In genomic region chr13:32205426-32206096, GRCh38 we compare ENCODE assay signal across 15 cellular contexts.
DNase-seq lines count a peak whose midpoint lies in the region; ATAC-seq and TF ChIP-seq lines count a peak whose summit lies in the region.
"Had no signal": no experiment of that assay in that cellular context is flagged by ENCODE, and none has a peak within 500 bp of the region (broad histone marks: within the 10 kb centered on the region; RNA-seq: fewer than 3 reads in every experiment).

No MANE protein-coding gene starts in this region.

- DNase-seq in AG04450 (ENCODE audit: low read depth, low spot score) = peak; percentile 42
- peak; percentile 10 for DNase-seq in NB4 (ENCODE audit: low read depth)
- no peak for DNase-seq in right cardiac atrium
- DNase-seq in glutamatergic neuron = no peak
- no peak for DNase-seq in chondrocyte (ENCODE audit: low spot score)
- DNase-seq in activated CD8-positive, alpha-beta memory T cell treated with anti-CD3 and anti-CD28 coated beads for 24 hours = no peak
- no peak for DNase-seq in kidney glomerular epithelial cell (lab: John Stamatoyannopoulos, UW)
- DNase-seq: activated CD4-positive, alpha-beta T cell treated with anti-CD3 and anti-CD28 coated beads, Interleukin-2, amount 10 ng/mL, durations not matched to agents 7 days and 5 days; dermis blood vessel endothelial cell; midbrain; Peyer's patch; stimulated activated CD4-positive, alpha-beta T cell treated with anti-CD3 and anti-CD28 coated beads, Interleukin-12 subunit alpha, Interleukin-12 subunit beta, amount 100 ng/mL, for 4 hours; substantia nigra; T-helper 1 cell had no signal

- ATAC-seq in SK-N-SH treated with all-trans-retinoic acid at 6 μM for 48 hours (no peak), right cardiac atrium (peak; percentile 49 to 72)

- H3K27ac Mint-ChIP-seq in glutamatergic neuron (ENCODE audit: unreplicated experiment) (no peak overlapping the region), chondrocyte (ENCODE audit: unreplicated experiment) (no peak overlapping the region)
- H3K27ac Mint-ChIP-seq: activated CD4-positive, alpha-beta T cell treated with anti-CD3 and anti-CD28 coated beads, Interleukin-2, amount 10 ng/mL, durations not matched to agents 7 days and 5 days had no signal

- H3K9me3 ChIP-seq in AG04450 (ENCODE audit: control insufficient read depth, insufficient read depth, low read length) = no peaks in the 10 kb centered on the region
- no peaks in the 10 kb centered on the region for H3K9me3 ChIP-seq in right cardiac atrium (ENCODE audit: control insufficient read depth, low read length)
- H3K9me3 ChIP-seq: Peyer's patch had no signal

- H3K4me1 ChIP-seq in right cardiac atrium (ENCODE audit: control insufficient read depth, insufficient read depth, low read length) = no peaks in the 10 kb centered on the region

- CTCF ChIA-PET in AG04450 (lab: Charles Lee) = interaction anchor here (0.5 kb wide), 1 partner anchor 172 kb away, joined by 3 read pairs; no protein-coding TSS in a partner anchor

- no peak overlapping the region for H3K4me3 ChIP-seq in AG04450 (ENCODE audit: low read depth, low read length)
- H3K4me3 ChIP-seq in NB4 (ENCODE audit: low read depth, low read length) = no peak overlapping the region
- H3K4me3 ChIP-seq in right cardiac atrium (ENCODE audit: low read length) = no peak overlapping the region
- H3K4me3 ChIP-seq: Peyer's patch had no signal

- no peak for TF ChIP-seq CTCF in AG04450 (IDR thresholded peaks at IDR 0.05; ENCODE audit: low read depth, low read length)
- no peak for TF ChIP-seq CTCF in NB4 (IDR thresholded peaks at IDR 0.05; ENCODE audit: low read depth, low read length)
- no peak for TF ChIP-seq CTCF in glutamatergic neuron (IDR thresholded peaks at IDR 0.05; ENCODE audit: partially characterized antibody, unreplicated experiment)
- TF ChIP-seq CTCF in chondrocyte (IDR thresholded peaks at IDR 0.05) = no peak

- H3K9me3 Mint-ChIP-seq in glutamatergic neuron (ENCODE audit: unreplicated experiment) = no peaks in the 10 kb centered on the region
- no peaks in the 10 kb centered on the region for H3K9me3 Mint-ChIP-seq in chondrocyte (ENCODE audit: low read depth)
- H3K9me3 Mint-ChIP-seq: activated CD4-positive, alpha-beta T cell treated with anti-CD3 and anti-CD28 coated beads, Interleukin-2, amount 10 ng/mL, durations not matched to agents 7 days and 5 days had no signal

- H3K4me3 Mint-ChIP-seq in glutamatergic neuron (ENCODE audit: unreplicated experiment) (no peak overlapping the region), chondrocyte (ENCODE audit: unreplicated experiment) (no peak overlapping the region)
- H3K4me3 Mint-ChIP-seq: activated CD4-positive, alpha-beta T cell treated with anti-CD3 and anti-CD28 coated beads, Interleukin-2, amount 10 ng/mL, durations not matched to agents 7 days and 5 days had no signal

- TF ChIP-seq POLR2A in NB4 (IDR thresholded peaks at IDR 0.05; ENCODE audit: extremely low read depth, insufficient read length) = no peak

- H3K36me3 Mint-ChIP-seq in glutamatergic neuron (ENCODE audit: unreplicated experiment) (no peaks in the 10 kb centered on the region), chondrocyte (ENCODE audit: low read depth) (peaks cover 30% of the 10 kb centered on the region)

- POLR2A ChIA-PET in AG04450 (lab: Yijun Ruan, JAX) = interaction anchor here (1.3 kb wide), 1 partner anchor 20 kb away, joined by 5 read pairs; no protein-coding TSS in a partner anchor

- intact Hi-C loops in right cardiac atrium (cut with DNase I) = no loop called here

- WGBS in right cardiac atrium = 19% methylated on average over 4 of the region's 4 CpGs

- peak overlapping the region; percentile 72 for H3K27ac ChIP-seq in AG04450 (ENCODE audit: low read depth, low read length)
- H3K27ac ChIP-seq in right cardiac atrium (ENCODE audit: low read length) = peak overlapping the region; percentile 54
- H3K27ac ChIP-seq: Peyer's patch had no signal

- H3K27me3 ChIP-seq in AG04450 (ENCODE audit: control insufficient read depth, insufficient read depth, low read length) = no peaks in the 10 kb centered on the region
- no peaks in the 10 kb centered on the region for H3K27me3 ChIP-seq in right cardiac atrium (ENCODE audit: control insufficient read depth, insufficient read depth)
- H3K27me3 ChIP-seq: Peyer's patch had no signal

- H3K4me1 Mint-ChIP-seq in glutamatergic neuron (ENCODE audit: low read depth, unreplicated experiment) = no peaks in the 10 kb centered on the region
- H3K4me1 Mint-ChIP-seq in chondrocyte (ENCODE audit: low read depth) = peaks cover 13% of the 10 kb centered on the region
- H3K4me1 Mint-ChIP-seq: activated CD4-positive, alpha-beta T cell treated with anti-CD3 and anti-CD28 coated beads, Interleukin-2, amount 10 ng/mL, durations not matched to agents 7 days and 5 days had no signal

- H3K27me3 Mint-ChIP-seq in glutamatergic neuron (ENCODE audit: unreplicated experiment) (no peaks in the 10 kb centered on the region), chondrocyte (ENCODE audit: low read depth) (no peaks in the 10 kb centered on the region)
- H3K27me3 Mint-ChIP-seq: activated CD4-positive, alpha-beta T cell treated with anti-CD3 and anti-CD28 coated beads, Interleukin-2, amount 10 ng/mL, durations not matched to agents 7 days and 5 days had no signal

TF ChIP-seq in SK-N-SH treated with all-trans-retinoic acid at 6 μM for 48 hours, 23 proteins besides CTCF, POLR2A, EP300 and RAD21:
- TF ChIP-seq ZFP3 (CRISPR knock-in tag; IDR thresholded peaks at IDR 0.05) (0 out of 2 replicates have a peak, but pooled peaks have one; percentile 30), GLIS3 (CRISPR knock-in tag; IDR thresholded peaks at IDR 0.05) (no peak), ZNF70 (CRISPR knock-in tag; IDR thresholded peaks at IDR 0.05) (peak; percentile 78; the same call in 1 of the 2 replicates), ISL1 (CRISPR knock-in tag; IDR thresholded peaks at IDR 0.05) (no peak)

Comparison
In these comparisons a context has a peak if more than half of its experiments do, and no peak if none do; other contexts are left out.
1. DNase-seq: peak in AG04450 (single experiment) and NB4 (single experiment); none in right cardiac atrium (0 of 3), glutamatergic neuron (single experiment), chondrocyte (single experiment), activated CD8-positive, alpha-beta memory T cell treated with anti-CD3 and anti-CD28 coated beads for 24 hours (single experiment) and kidney glomerular epithelial cell (single experiment).